In the genomic region with DNA sequence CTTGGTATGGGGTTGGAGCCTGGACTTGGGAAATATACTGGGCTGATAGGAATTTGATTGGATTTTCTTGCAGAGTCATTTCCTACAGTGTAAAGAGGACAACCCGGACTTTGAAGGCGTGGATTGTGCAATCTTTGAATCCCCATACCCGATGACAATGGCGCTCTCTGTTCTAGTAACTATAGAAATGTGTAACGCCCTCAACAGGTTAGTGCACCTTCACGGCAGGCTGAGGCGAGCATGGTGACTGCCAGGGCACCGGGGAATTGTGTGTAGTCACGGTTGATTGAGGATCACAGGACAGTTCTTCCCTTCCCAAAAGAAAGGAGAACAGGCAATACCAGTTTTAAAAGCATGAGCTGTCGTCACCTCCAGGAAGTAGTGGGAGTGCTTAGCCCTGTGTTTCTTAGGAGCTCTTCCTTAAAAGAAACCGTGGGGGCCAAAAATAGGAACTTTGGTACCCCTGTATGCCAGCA, we compare ENCODE assay signal across 10 cellular contexts. TPM values are rescaled to one million over a fixed set of nuclear protein-coding genes. Genes with fewer than 3 reads are reported as not detected.
A peak's percentile ranks its signal among the peaks of the same experiment; 100 is the strongest.
DNase-seq lines count a peak whose midpoint lies in the region; ATAC-seq and TF ChIP-seq lines count a peak whose summit lies in the region.
"Had no signal": no experiment of that assay in that cellular context is flagged by ENCODE, and none has a peak within 500 bp of the region (broad histone marks: within the 10 kb centered on the region; RNA-seq: fewer than 3 reads in every experiment).

No MANE protein-coding gene starts in this region.

- no peak overlapping the region for H3K4me3 Mint-ChIP-seq in MCF 10A (ENCODE audit: unreplicated experiment)
- no peak overlapping the region for H3K4me3 Mint-ChIP-seq in activated T-helper 1 cell treated with anti-CD3 and anti-CD28 coated beads, Interleukin-12 subunit alpha, Interleukin-12 subunit beta, Interleukin-2, Interleukin-4 antibody, amounts not matched to agents 30 ng/mL and 10 ng/mL and 1 ng/mL, durations not matched to agents 14 hours and 24 hours and 36 hours
- H3K4me3 Mint-ChIP-seq: activated naive CD4-positive, alpha-beta T cell treated with anti-CD3 and anti-CD28 coated beads, Interleukin-2, amount 50 U/mL, for 24 hours had no signal

- POLR2A ChIA-PET in MCF 10A (lab: Yijun Ruan, JAX), result interaction anchor here (0.5 to 0.9 kb wide), 3 partner anchors 9 to 338 kb away, joined by 3 read pairs; no protein-coding TSS in a partner anchor

- ATAC-seq in SK-N-SH treated with all-trans-retinoic acid at 6 μM for 48 hours, result no peak

- no peaks in the 10 kb centered on the region for H3K27me3 ChIP-seq in colonic mucosa

- in situ Hi-C loops in T47D (cut with HindIII; ENCODE audit: low pct_unique_long_range_greater_than_20kb, low sequenced_read_pairs), result no loop called here

- CTCF ChIA-PET in MCF 10A (lab: Yijun Ruan, JAX), result interaction anchor here (0.6 kb wide), 1 partner anchor 41 kb away, joined by 3 read pairs; no protein-coding TSS in a partner anchor

- TF ChIP-seq CTCF in MCF 10A (IDR thresholded peaks at IDR 0.05; ENCODE audit: unreplicated experiment), result no peak
- no peak for TF ChIP-seq CTCF in colonic mucosa (IDR thresholded peaks at IDR 0.05)

- BruUV-seq in MCF 10A (replicated peaks; lab: Mats Ljungman, UMichigan), result no TSS peak

- H3K9me3 Mint-ChIP-seq in MCF 10A (ENCODE audit: unreplicated experiment), result no peaks in the 10 kb centered on the region
- H3K9me3 Mint-ChIP-seq in activated T-helper 1 cell treated with anti-CD3 and anti-CD28 coated beads, Interleukin-12 subunit alpha, Interleukin-12 subunit beta, Interleukin-2, Interleukin-4 antibody, amounts not matched to agents 30 ng/mL and 10 ng/mL and 1 ng/mL, durations not matched to agents 14 hours and 24 hours and 36 hours, result no peaks in the 10 kb centered on the region
- H3K9me3 Mint-ChIP-seq: activated naive CD4-positive, alpha-beta T cell treated with anti-CD3 and anti-CD28 coated beads, Interleukin-2, amount 50 U/mL, for 24 hours had no signal

- H3K9me3 ChIP-seq in colonic mucosa, result no peaks in the 10 kb centered on the region

- DNase-seq in T47D (ENCODE audit: low read depth in 1 of 2, low spot score in 1 of 2) (peak; percentile 88 to 97), MCF 10A (ENCODE audit: unreplicated experiment) (no peak), colonic mucosa (peak; percentile 32), medulla oblongata (ENCODE audit: extremely low spot score) (peak; percentile 25), SW 1271 (lab: John Stamatoyannopoulos, UW) (no peak), NCI-H774 (lab: John Stamatoyannopoulos, UW) (no peak)
- DNase-seq in activated T-helper 1 cell treated with anti-CD3 and anti-CD28 coated beads, Interleukin-12 subunit alpha, Interleukin-12 subunit beta, Interleukin-2, Interleukin-4 antibody, amounts not matched to agents 30 ng/mL and 10 ng/mL and 1 ng/mL, durations not matched to agents 14 hours and 24 hours and 36 hours (ENCODE audit: low spot score), result no peak
- DNase-seq: NCI-H1436 treated with DMSO at 0.1 percent for 48 hours had no signal

- peaks cover 95% of the 10 kb centered on the region for H3K36me3 Mint-ChIP-seq in MCF 10A (ENCODE audit: insufficient read depth, unreplicated experiment)
- H3K36me3 Mint-ChIP-seq in activated T-helper 1 cell treated with anti-CD3 and anti-CD28 coated beads, Interleukin-12 subunit alpha, Interleukin-12 subunit beta, Interleukin-2, Interleukin-4 antibody, amounts not matched to agents 30 ng/mL and 10 ng/mL and 1 ng/mL, durations not matched to agents 14 hours and 24 hours and 36 hours (ENCODE audit: low read depth), result peaks cover 62% of the 10 kb centered on the region

- H3K4me3 ChIP-seq in colonic mucosa, result no peak overlapping the region

- no peaks in the 10 kb centered on the region for H3K4me1 ChIP-seq in colonic mucosa

- H3K27ac ChIP-seq in colonic mucosa, result no peak overlapping the region

- no peaks in the 10 kb centered on the region for H3K4me1 Mint-ChIP-seq in MCF 10A (ENCODE audit: insufficient read depth, unreplicated experiment)
- peaks cover 24% of the 10 kb centered on the region for H3K4me1 Mint-ChIP-seq in activated T-helper 1 cell treated with anti-CD3 and anti-CD28 coated beads, Interleukin-12 subunit alpha, Interleukin-12 subunit beta, Interleukin-2, Interleukin-4 antibody, amounts not matched to agents 30 ng/mL and 10 ng/mL and 1 ng/mL, durations not matched to agents 14 hours and 24 hours and 36 hours (ENCODE audit: low read depth)

- intact Hi-C loops in MCF 10A (cut with micrococcal nuclease) (no loop called here), colonic mucosa (cut with DNase I) (no loop called here)
- intact Hi-C loops in activated T-helper 1 cell treated with anti-CD3 and anti-CD28 coated beads, Interleukin-12 subunit alpha, Interleukin-12 subunit beta, Interleukin-2, Interleukin-4 antibody, amounts not matched to agents 30 ng/mL and 10 ng/mL and 1 ng/mL, durations not matched to agents 14 hours and 24 hours and 36 hours (cut with micrococcal nuclease), result loop anchor here (5.0 kb wide), 1 partner anchor 63 kb away; a partner anchor contains a TSS

- H3K27me3 Mint-ChIP-seq in MCF 10A (ENCODE audit: insufficient read depth, unreplicated experiment), result no peaks in the 10 kb centered on the region
- no peaks in the 10 kb centered on the region for H3K27me3 Mint-ChIP-seq in activated T-helper 1 cell treated with anti-CD3 and anti-CD28 coated beads, Interleukin-12 subunit alpha, Interleukin-12 subunit beta, Interleukin-2, Interleukin-4 antibody, amounts not matched to agents 30 ng/mL and 10 ng/mL and 1 ng/mL, durations not matched to agents 14 hours and 24 hours and 36 hours (ENCODE audit: insufficient read depth)
- H3K27me3 Mint-ChIP-seq: activated naive CD4-positive, alpha-beta T cell treated with anti-CD3 and anti-CD28 coated beads, Interleukin-2, amount 50 U/mL, for 24 hours had no signal

- peaks cover 64% of the 10 kb centered on the region for H3K36me3 ChIP-seq in colonic mucosa

- no peak overlapping the region for H3K27ac Mint-ChIP-seq in MCF 10A (ENCODE audit: low read depth, unreplicated experiment)
- H3K27ac Mint-ChIP-seq in activated T-helper 1 cell treated with anti-CD3 and anti-CD28 coated beads, Interleukin-12 subunit alpha, Interleukin-12 subunit beta, Interleukin-2, Interleukin-4 antibody, amounts not matched to agents 30 ng/mL and 10 ng/mL and 1 ng/mL, durations not matched to agents 14 hours and 24 hours and 36 hours, result no peak overlapping the region
- H3K27ac Mint-ChIP-seq: activated naive CD4-positive, alpha-beta T cell treated with anti-CD3 and anti-CD28 coated beads, Interleukin-2, amount 50 U/mL, for 24 hours had no signal

- H3K9ac ChIP-seq in colonic mucosa (ENCODE audit: low read depth in 2 of 2, low read length in 2 of 2), result no peak overlapping the region

TF ChIP-seq in SK-N-SH treated with all-trans-retinoic acid at 6 μM for 48 hours, 23 proteins besides CTCF, POLR2A, EP300 and RAD21:
- TF ChIP-seq ZNF70 (CRISPR knock-in tag; IDR thresholded peaks at IDR 0.05) (no peak), ZNF8 (CRISPR knock-in tag; IDR thresholded peaks at IDR 0.05) (no peak)

RNA-seq across cellular contexts. Expression of a gene that starts 58.3 kb away (rescaled TPM):
- 76.3 and 87.1 TPM in 2 replicates for total RNA-seq in MCF 10A (2022)
- total RNA-seq in colonic mucosa, result 10 to 100 TPM; 22.1 to 40.1 TPM
- 72.0 and 72.6 TPM in 2 replicates for total RNA-seq in activated T-helper 1 cell treated with anti-CD3 and anti-CD28 coated beads, Interleukin-12 subunit alpha, Interleukin-12 subunit beta, Interleukin-2, Interleukin-4 antibody, amounts not matched to agents 30 ng/mL and 10 ng/mL and 1 ng/mL, durations not matched to agents 14 hours and 24 hours and 36 hours

Comparison
In these comparisons a context has a peak if more than half of its experiments do, and no peak if none do; other contexts are left out.
1. DNase-seq: peak in T47D (2 of 2), colonic mucosa (single experiment) and medulla oblongata (single experiment); none in MCF 10A (single experiment), activated T-helper 1 cell treated with anti-CD3 and anti-CD28 coated beads, Interleukin-12 subunit alpha, Interleukin-12 subunit beta, Interleukin-2, Interleukin-4 antibody, amounts not matched to agents 30 ng/mL and 10 ng/mL and 1 ng/mL, durations not matched to agents 14 hours and 24 hours and 36 hours (single experiment), SW 1271 (0 of 2) and NCI-H774 (single experiment).